In the genomic region with DNA sequence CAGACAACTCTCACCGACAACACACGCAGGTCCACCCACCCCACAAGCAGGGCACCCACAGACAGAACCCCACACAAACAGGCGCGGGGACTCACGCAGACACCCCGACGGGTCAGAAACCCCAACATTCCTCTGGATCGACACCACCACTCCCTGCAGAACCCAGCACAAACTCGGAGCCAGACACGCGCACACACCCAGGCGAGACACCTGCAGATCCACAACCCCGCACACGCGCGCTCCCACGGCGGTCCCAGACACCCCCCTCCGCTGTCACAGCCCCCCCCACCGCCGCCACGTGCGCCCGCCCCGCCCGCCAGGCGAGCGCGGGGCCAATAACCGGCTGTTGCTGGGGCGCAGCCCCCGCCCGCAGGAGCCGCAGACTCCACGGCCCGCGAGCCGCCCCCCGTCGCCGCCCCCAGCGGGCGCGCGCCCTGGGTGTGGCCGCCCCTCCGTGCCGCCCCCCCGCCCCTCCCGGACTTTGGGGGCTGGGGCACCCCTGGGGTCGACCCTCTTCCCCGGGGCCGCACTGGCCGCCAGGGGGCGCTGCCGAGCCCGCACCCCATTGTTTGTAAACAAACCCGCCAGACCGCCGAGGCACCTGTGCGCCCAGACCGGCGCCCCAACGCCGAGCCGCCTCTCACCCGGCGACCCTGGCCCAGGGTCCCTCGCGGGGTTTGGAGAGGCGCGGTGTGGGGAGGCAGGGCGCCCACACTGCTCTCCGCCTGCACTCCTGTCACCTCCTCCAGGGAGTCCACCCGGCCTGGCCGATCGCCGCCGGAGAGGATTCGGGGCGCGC, we compare ENCODE assay signal across 7 cellular contexts. TPM values are rescaled to one million over a fixed set of nuclear protein-coding genes. Genes with fewer than 3 reads are reported as not detected.
A peak's percentile ranks its signal among the peaks of the same experiment; 100 is the strongest.
DNase-seq lines count a peak whose midpoint lies in the region; ATAC-seq and TF ChIP-seq lines count a peak whose summit lies in the region.

No MANE protein-coding gene starts in this region.

- H3K27me3 ChIP-seq in MG63 (no peaks in the 10 kb centered on the region), muscle layer of colon (ENCODE audit: control insufficient read depth in 1 of 2, insufficient read depth in 2 of 2, low read length in 2 of 2) (no peaks in the 10 kb centered on the region)

- no peaks in the 10 kb centered on the region for H3K27me3 Mint-ChIP-seq in stimulated activated memory B cell treated with anti-CD40 and anti-IgM and Interleukin-4, amounts not matched to agents 10 μg/mL and 1 μg/mL and 100 μg/mL, for 72 hours

- H3K4me3 Mint-ChIP-seq in stimulated activated memory B cell treated with anti-CD40 and anti-IgM and Interleukin-4, amounts not matched to agents 10 μg/mL and 1 μg/mL and 100 μg/mL, for 72 hours = peak overlapping the region; percentile 42

- no peaks in the 10 kb centered on the region for H3K36me3 Mint-ChIP-seq in stimulated activated memory B cell treated with anti-CD40 and anti-IgM and Interleukin-4, amounts not matched to agents 10 μg/mL and 1 μg/mL and 100 μg/mL, for 72 hours

- no peak overlapping the region for H3K27ac Mint-ChIP-seq in stimulated activated memory B cell treated with anti-CD40 and anti-IgM and Interleukin-4, amounts not matched to agents 10 μg/mL and 1 μg/mL and 100 μg/mL, for 72 hours

- peaks cover 11% of the 10 kb centered on the region for H3K36me3 ChIP-seq in MG63
- no peaks in the 10 kb centered on the region for H3K36me3 ChIP-seq in muscle layer of colon (ENCODE audit: insufficient read depth, low read length)

- H3K27ac ChIP-seq in muscle layer of colon (ENCODE audit: low read depth, low read length) = peak overlapping the region; percentile 100

- peaks cover 33% of the 10 kb centered on the region for H3K4me1 Mint-ChIP-seq in stimulated activated memory B cell treated with anti-CD40 and anti-IgM and Interleukin-4, amounts not matched to agents 10 μg/mL and 1 μg/mL and 100 μg/mL, for 72 hours

- ATAC-seq in GM18502 (IDR thresholded peaks at IDR 0.05; ENCODE audit: poor library complexity, unreplicated experiment) = peak; percentile 26
- peak; percentile 37 for ATAC-seq in stimulated activated memory B cell treated with anti-CD40 and anti-IgM and Interleukin-4, amounts not matched to agents 10 μg/mL and 1 μg/mL and 100 μg/mL, for 72 hours

- no peaks in the 10 kb centered on the region for H3K9me3 Mint-ChIP-seq in stimulated activated memory B cell treated with anti-CD40 and anti-IgM and Interleukin-4, amounts not matched to agents 10 μg/mL and 1 μg/mL and 100 μg/mL, for 72 hours

- H3K9me3 ChIP-seq in MG63 (no peaks in the 10 kb centered on the region), muscle layer of colon (ENCODE audit: low read length) (no peaks in the 10 kb centered on the region)

- DNase-seq in MG63 (peak; percentile 72), epithelial cell of proximal tubule (ENCODE audit: low read depth) (no peak), KG1 (lab: John Stamatoyannopoulos, UW) (no peak)
- peak; percentile 96 for DNase-seq in activated CD8-positive, alpha-beta memory T cell treated with anti-CD3 and anti-CD28 coated beads, Interleukin-2, amount 50 U/mL, for 48 hours

- peaks cover 40% of the 10 kb centered on the region for H3K4me1 ChIP-seq in muscle layer of colon (ENCODE audit: insufficient read depth, low read length)

- peak overlapping the region; percentile 30 for H3K9ac ChIP-seq in muscle layer of colon (ENCODE audit: low read length)

- H3K4me3 ChIP-seq in MG63 (peak overlapping the region; percentile 93), epithelial cell of proximal tubule (ENCODE audit: low read depth, low read length) (peak overlapping the region; percentile 94), muscle layer of colon (ENCODE audit: low read depth in 1 of 2, low read length in 2 of 2) (peak overlapping the region; percentile 56 to 99)

- TF ChIP-seq CTCF in epithelial cell of proximal tubule (conservative IDR thresholded peaks at IDR 0.05; ENCODE audit: low read depth, low read length) = peak; percentile 61

RNA-seq across cellular contexts. Expression of a gene that starts 0.7 kb away (rescaled TPM):
- 14.7 and 38.8 TPM in 2 replicates for total RNA-seq in MG63 (2014; rRNA removed; shearing (Covaris generic); ENCODE audit: low replicate concordance)
- 8.7 and 16.0 TPM in 2 replicates for total RNA-seq in epithelial cell of proximal tubule

RNA-seq across cellular contexts. Expression of a gene that starts 26.0 kb away (rescaled TPM):
- 17.5 and 22.9 TPM in 2 replicates for total RNA-seq in MG63 (2014; rRNA removed; shearing (Covaris generic); ENCODE audit: low replicate concordance)
- total RNA-seq in epithelial cell of proximal tubule = 14.7 and 17.8 TPM in 2 replicates

RNA-seq across cellular contexts. Expression of a gene that starts 44.4 kb away (rescaled TPM):
- total RNA-seq in MG63 (2014; rRNA removed; shearing (Covaris generic); ENCODE audit: low replicate concordance) = 5.5 TPM in 1 of 2 replicates, not detected in the other
- total RNA-seq in epithelial cell of proximal tubule = 3.0 and 7.0 TPM in 2 replicates

Comparison
In these comparisons a context has a peak if more than half of its experiments do, and no peak if none do; other contexts are left out.
1. DNase-seq: peak in MG63 (single experiment) and activated CD8-positive, alpha-beta memory T cell treated with anti-CD3 and anti-CD28 coated beads, Interleukin-2, amount 50 U/mL, for 48 hours (single experiment); none in epithelial cell of proximal tubule (single experiment) and KG1 (single experiment).
2. Peak in every context shown above with its lines, with median percentiles within 50 percentile points of each other: H3K4me3 ChIP-seq.